In genomic region chr14:73662439-73663056, GRCh38 we compare ENCODE assay signal across 9 cellular contexts. TPM values are rescaled to one million over a fixed set of nuclear protein-coding genes. Genes with fewer than 3 reads are reported as not detected.
DNase-seq lines count a peak whose midpoint lies in the region; ATAC-seq and TF ChIP-seq lines count a peak whose summit lies in the region.
"Had no signal": no experiment of that assay in that cellular context is flagged by ENCODE, and none has a peak within 500 bp of the region (broad histone marks: within the 10 kb centered on the region; RNA-seq: fewer than 3 reads in every experiment).

No MANE protein-coding gene starts in this region.

- H3K9me3 ChIP-seq in ascending aorta = no peaks in the 10 kb centered on the region
- H3K9me3 ChIP-seq in Karpas-422 (ENCODE audit: low read length) = no peaks in the 10 kb centered on the region

- DNase-seq in LHCN-M2 (ENCODE audit: low read depth) (peak; percentile 98), ascending aorta (ENCODE audit: low spot score in 2 of 2) (peak in 1 of 2 donors; percentile 70), left lobe of liver (ENCODE audit: low spot score) (no peak), Karpas-422 (no peak), NCI-H748 (lab: John Stamatoyannopoulos, UW; ENCODE audit: unreplicated experiment) (no peak)
- DNase-seq: stimulated activated naive CD4-positive, alpha-beta T cell had no signal

- no peak overlapping the region for H2AFZ ChIP-seq in Karpas-422 (ENCODE audit: low read length)

- no peak overlapping the region for H3K4me3 ChIP-seq in ascending aorta
- H3K4me3 ChIP-seq in Karpas-422 (ENCODE audit: low read length) = no peak overlapping the region

- H3K36me3 ChIP-seq in ascending aorta (peaks cover 2 to 3% of the 10 kb centered on the region in 2 donors), Karpas-422 (ENCODE audit: insufficient read depth, low read length) (no peaks in the 10 kb centered on the region)

- H3K9me2 ChIP-seq in Karpas-422 (replicated peaks; ENCODE audit: insufficient read depth, low read length) = no peaks in the 10 kb centered on the region

- H3K4me1 ChIP-seq in ascending aorta (no peaks in the 10 kb centered on the region), Karpas-422 (ENCODE audit: low read length) (peaks cover 18% of the 10 kb centered on the region)

- ATAC-seq in left lobe of liver = peak; percentile 39
- no peak for ATAC-seq in HG03442 (IDR thresholded peaks at IDR 0.05; ENCODE audit: unreplicated experiment)
- ATAC-seq in GM19395 (IDR thresholded peaks at IDR 0.05; ENCODE audit: unreplicated experiment) = no peak

- H4K20me1 ChIP-seq in Karpas-422 (ENCODE audit: insufficient read depth, low read depth, low read length) = no peaks in the 10 kb centered on the region

- intact Hi-C loops in ascending aorta (cut with DNase I) = no loop called here

- no peak overlapping the region for H3K4me2 ChIP-seq in Karpas-422 (ENCODE audit: low read depth, low read length, poor library complexity, severe bottlenecking)

- H3K79me2 ChIP-seq in Karpas-422 (ENCODE audit: low read length) = no peaks in the 10 kb centered on the region

- TF ChIP-seq CTCF in C4-2B (conservative IDR thresholded peaks at IDR 0.05) (peak; percentile 61), ascending aorta (IDR thresholded peaks at IDR 0.05) (peak in 2 of 3 experiments; percentile 25 to 37)

- H3K9ac ChIP-seq in Karpas-422 (ENCODE audit: low read length) = no peak overlapping the region

- H3K27me3 ChIP-seq in ascending aorta (no peaks in the 10 kb centered on the region), Karpas-422 (ENCODE audit: low read length) (no peaks in the 10 kb centered on the region)

- H3K27ac ChIP-seq in C4-2B (no peak overlapping the region), ascending aorta (no peak overlapping the region), Karpas-422 (ENCODE audit: low read length) (no peak overlapping the region)

RNA-seq across cellular contexts. Expression of gene DNAL1, which starts 17.8 kb away (rescaled TPM):
- total RNA-seq in LHCN-M2 (2014; rRNA removed) (17.3 and 18.3 TPM in 2 replicates), ascending aorta (1.5 TPM), left lobe of liver (1.6 TPM)
- 11.2 TPM for polyA plus RNA-seq in LHCN-M2 (2012)
- total RNA-seq in Karpas-422 (2014; rRNA removed; shearing (Covaris generic); ENCODE audit: low replicate concordance) = 7.6 and 11.7 TPM in 2 replicates

RNA-seq across cellular contexts. Expression of gene ACOT6, which starts 50.2 kb away (rescaled TPM):
- total RNA-seq in LHCN-M2 (2014; rRNA removed) (not detected in 2 replicates), ascending aorta (not detected), left lobe of liver (1.6 TPM)
- not detected for polyA plus RNA-seq in LHCN-M2 (2012)
- not detected in 2 replicates for total RNA-seq in Karpas-422 (2014; rRNA removed; shearing (Covaris generic); ENCODE audit: low replicate concordance)

RNA-seq across cellular contexts. Expression of gene PNMA1, which starts 51.6 kb away (rescaled TPM):
- total RNA-seq in LHCN-M2 (2014; rRNA removed) (19.2 and 22.0 TPM in 2 replicates), ascending aorta (30.2 TPM), left lobe of liver (2.3 TPM)
- polyA plus RNA-seq in LHCN-M2 (2012) = 64.2 TPM
- total RNA-seq in Karpas-422 (2014; rRNA removed; shearing (Covaris generic); ENCODE audit: low replicate concordance) = 7.4 and 7.7 TPM in 2 replicates
